ENCODE assay signal across 19 cellular contexts in genomic region chr4:156607198-156607498, GRCh38.
A peak's percentile ranks its signal among the peaks of the same experiment; 100 is the strongest.
DNase-seq lines count a peak whose midpoint lies in the region; ATAC-seq and TF ChIP-seq lines count a peak whose summit lies in the region.
"Had no signal": no experiment of that assay in that cellular context is flagged by ENCODE, and none has a peak within 500 bp of the region (broad histone marks: within the 10 kb centered on the region; RNA-seq: fewer than 3 reads in every experiment).

No MANE protein-coding gene starts in this region.

- no TSS peak for BruUV-seq in PC-3 (replicated peaks; lab: Mats Ljungman, UMichigan)

- H4K20me1 ChIP-seq in SK-N-SH (ENCODE audit: insufficient read depth) (no peaks in the 10 kb centered on the region), fibroblast of lung (ENCODE audit: control insufficient read depth, extremely low read depth, insufficient read depth, low read length) (no peaks in the 10 kb centered on the region), PC-3 (ENCODE audit: low read length) (no peaks in the 10 kb centered on the region)
- H4K20me1 ChIP-seq: BLaER1 treated with 17β-estradiol and CSF1 and Interleukin-3, amounts not matched to agents 10 nM and 100 nM had no signal

- POLR2A ChIA-PET in SK-N-SH (lab: Yijun Ruan, JAX) (no interaction called here), PC-3 (lab: Charles Lee; ENCODE audit: unreplicated experiment) (no interaction called here)

- H3K9ac ChIP-seq in SK-N-SH (no peak overlapping the region), fibroblast of lung (ENCODE audit: insufficient read depth, low read length) (no peak overlapping the region), PC-3 (ENCODE audit: low read length) (no peak overlapping the region)
- H3K9ac ChIP-seq: BLaER1 treated with 17β-estradiol and CSF1 and Interleukin-3, amounts not matched to agents 10 nM and 100 nM had no signal

- no peaks in the 10 kb centered on the region for H3K27me3 Mint-ChIP-seq in activated naive CD4-positive, alpha-beta T cell treated with anti-CD3 and anti-CD28 coated beads, Interleukin-2, amount 10 ng/mL, durations not matched to agents 7 days and 5 days

- H3K27ac Mint-ChIP-seq in activated naive CD4-positive, alpha-beta T cell treated with anti-CD3 and anti-CD28 coated beads, Interleukin-2, amount 10 ng/mL, durations not matched to agents 7 days and 5 days, result no peak overlapping the region
- H3K27ac Mint-ChIP-seq: CD8-positive, alpha-beta T cell; H9 had no signal

- intact Hi-C loops in tibial artery (cut with DNase I; ENCODE audit: low total_unique reads), result no loop called here
- intact Hi-C loops in PC-3 (cut with micrococcal nuclease), result no loop called here

- H3K27ac ChIP-seq in SK-N-SH (ENCODE audit: low read depth in 2 of 2, low read length in 1 of 2) (peak overlapping the region in 1 of 2 experiments; percentile 31; a peak in 3 of 4 replicates), fibroblast of lung (ENCODE audit: insufficient read depth, low read length) (no peak overlapping the region), tibial artery (peak overlapping the region; percentile 44 to 63), PC-3 (ENCODE audit: low read length) (no peak overlapping the region)
- H3K27ac ChIP-seq: BLaER1 treated with 17β-estradiol and CSF1 and Interleukin-3, amounts not matched to agents 10 nM and 100 nM had no signal

- no peaks in the 10 kb centered on the region for H3K36me3 ChIP-seq in SK-N-SH (replicated peaks in 1 of 2; ENCODE audit: control insufficient read depth in 1 of 2, insufficient read depth in 2 of 2, low read length in 1 of 2)
- no peaks in the 10 kb centered on the region for H3K36me3 ChIP-seq in fibroblast of lung (ENCODE audit: control insufficient read depth, insufficient read depth, low read length)
- H3K36me3 ChIP-seq in tibial artery, result no peaks in the 10 kb centered on the region
- no peaks in the 10 kb centered on the region for H3K36me3 ChIP-seq in PC-3 (ENCODE audit: low read depth, low read length)
- H3K36me3 ChIP-seq: BLaER1 treated with 17β-estradiol and CSF1 and Interleukin-3, amounts not matched to agents 10 nM and 100 nM; MG63 had no signal

- H3F3A ChIP-seq in SK-N-SH (replicated peaks; ENCODE audit: insufficient read depth) (peaks cover 16% of the 10 kb centered on the region), PC-3 (ENCODE audit: low read length, unreplicated experiment) (no peaks in the 10 kb centered on the region)

- H3K4me1 Mint-ChIP-seq in activated naive CD4-positive, alpha-beta T cell treated with anti-CD3 and anti-CD28 coated beads, Interleukin-2, amount 10 ng/mL, durations not matched to agents 7 days and 5 days, result no peaks in the 10 kb centered on the region

- no peaks in the 10 kb centered on the region for H3K9me2 ChIP-seq in SK-N-SH
- no peaks in the 10 kb centered on the region for H3K9me2 ChIP-seq in PC-3 (replicated peaks; ENCODE audit: low read length)

- TF ChIP-seq CTCF in SK-N-SH (IDR thresholded peaks at IDR 0.05) (no peak), fibroblast of lung (conservative IDR thresholded peaks at IDR 0.05 in 1 of 2, IDR thresholded peaks at IDR 0.05 in 1 of 2; ENCODE audit: low read depth in 1 of 2, low read length in 2 of 2) (no peak), omental fat pad (IDR thresholded peaks at IDR 0.05) (no peak), tibial artery (IDR thresholded peaks at IDR 0.05) (no peak), PC-3 (conservative IDR thresholded peaks at IDR 0.05; ENCODE audit: low read depth, low read length) (no peak)

- H3K4me2 ChIP-seq in SK-N-SH (peak overlapping the region; percentile 26; the same call in 1 of the 2 replicates), fibroblast of lung (ENCODE audit: extremely low read depth, insufficient read depth, low read length) (peak overlapping the region; percentile 15), PC-3 (ENCODE audit: low read length) (no peak overlapping the region)
- H3K4me2 ChIP-seq: BLaER1 treated with 17β-estradiol and CSF1 and Interleukin-3, amounts not matched to agents 10 nM and 100 nM had no signal

- no peak for TF ChIP-seq RAD21 in SK-N-SH (IDR thresholded peaks at IDR 0.05; ENCODE audit: low read length)

- H3K9me3 ChIP-seq in SK-N-SH (no peaks in the 10 kb centered on the region), fibroblast of lung (ENCODE audit: control insufficient read depth, insufficient read depth, low read depth, low read length) (no peaks in the 10 kb centered on the region), tibial artery (no peaks in the 10 kb centered on the region), PC-3 (ENCODE audit: low read length) (no peaks in the 10 kb centered on the region)
- H3K9me3 ChIP-seq: BLaER1 treated with 17β-estradiol and CSF1 and Interleukin-3, amounts not matched to agents 10 nM and 100 nM; MG63 had no signal

- H3K27me3 ChIP-seq in SK-N-SH (ENCODE audit: insufficient read depth), result no peaks in the 10 kb centered on the region
- no peaks in the 10 kb centered on the region for H3K27me3 ChIP-seq in fibroblast of lung (ENCODE audit: control insufficient read depth, insufficient read depth, low read length)
- H3K27me3 ChIP-seq in tibial artery, result no peaks in the 10 kb centered on the region
- H3K27me3 ChIP-seq in PC-3 (ENCODE audit: low read length), result no peaks in the 10 kb centered on the region
- H3K27me3 ChIP-seq: BLaER1 treated with 17β-estradiol and CSF1 and Interleukin-3, amounts not matched to agents 10 nM and 100 nM; MG63 had no signal

- peaks cover 0 to 11% of the 10 kb centered on the region in 2 experiments; a peak in 1 of 4 replicates for H3K4me1 ChIP-seq in SK-N-SH (ENCODE audit: control insufficient read depth in 1 of 2, insufficient read depth in 2 of 2, low read depth in 1 of 2, low read length in 1 of 2)
- H3K4me1 ChIP-seq in fibroblast of lung (ENCODE audit: control insufficient read depth, extremely low read depth, insufficient read depth, low read length), result peaks cover 2% of the 10 kb centered on the region
- H3K4me1 ChIP-seq in tibial artery, result peaks cover 0 to 20% (median 0%) of the 10 kb centered on the region in 4 donors
- H3K4me1 ChIP-seq in PC-3 (ENCODE audit: insufficient read depth, low read length), result no peaks in the 10 kb centered on the region

- peaks cover 7% of the 10 kb centered on the region for H3K9me3 Mint-ChIP-seq in activated naive CD4-positive, alpha-beta T cell treated with anti-CD3 and anti-CD28 coated beads, Interleukin-2, amount 10 ng/mL, durations not matched to agents 7 days and 5 days
- H3K9me3 Mint-ChIP-seq: CD8-positive, alpha-beta T cell had no signal

- 0 out of 2 replicates have a peak overlapping the region, but pooled peaks have one; percentile 49 for H2AFZ ChIP-seq in SK-N-SH (ENCODE audit: low read depth)
- no peak overlapping the region for H2AFZ ChIP-seq in fibroblast of lung (ENCODE audit: low read length)
- no peak overlapping the region for H2AFZ ChIP-seq in PC-3 (ENCODE audit: low read length)

- H3K79me2 ChIP-seq in SK-N-SH (ENCODE audit: insufficient read depth) (no peaks in the 10 kb centered on the region), fibroblast of lung (ENCODE audit: control insufficient read depth, insufficient read depth, low read length) (no peaks in the 10 kb centered on the region), PC-3 (ENCODE audit: low read length) (no peaks in the 10 kb centered on the region)

- H3K36me3 Mint-ChIP-seq in activated naive CD4-positive, alpha-beta T cell treated with anti-CD3 and anti-CD28 coated beads, Interleukin-2, amount 10 ng/mL, durations not matched to agents 7 days and 5 days, result no peaks in the 10 kb centered on the region
- H3K36me3 Mint-ChIP-seq: CD8-positive, alpha-beta T cell had no signal

- peak; percentile 68 for ATAC-seq in omental fat pad (ENCODE audit: low FRiP score)
- no peak for ATAC-seq in PC-3
- ATAC-seq: CD8-positive, alpha-beta T cell had no signal

- H3K4me3 Mint-ChIP-seq in activated naive CD4-positive, alpha-beta T cell treated with anti-CD3 and anti-CD28 coated beads, Interleukin-2, amount 10 ng/mL, durations not matched to agents 7 days and 5 days, result no peak overlapping the region
- H3K4me3 Mint-ChIP-seq: CD8-positive, alpha-beta T cell; H9 had no signal

- no peak overlapping the region; a peak in 1 of 4 replicates for H3K4me3 ChIP-seq in SK-N-SH (ENCODE audit: low read depth in 2 of 2, low read length in 1 of 2)
- H3K4me3 ChIP-seq in fibroblast of lung (replicated peaks in 1 of 4; ENCODE audit: control extremely low read depth in 1 of 4, insufficient read depth in 1 of 4, low read depth in 3 of 4, low read length in 4 of 4), result no peak overlapping the region
- H3K4me3 ChIP-seq in tibial artery, result no peak overlapping the region
- no peak overlapping the region for H3K4me3 ChIP-seq in PC-3 (ENCODE audit: low read length)
- H3K4me3 ChIP-seq: BLaER1 treated with 17β-estradiol and CSF1 and Interleukin-3, amounts not matched to agents 10 nM and 100 nM; MG63 had no signal

- no peak for TF ChIP-seq EP300 in SK-N-SH (IDR thresholded peaks at IDR 0.05; ENCODE audit: borderline replicate concordance in 1 of 2, low read depth in 1 of 2, low read length in 1 of 2)

- DNase-seq in SK-N-SH (no peak), fibroblast of lung (ENCODE audit: low read depth in 2 of 2) (no peak), omental fat pad (ENCODE audit: low spot score) (no peak), tibial artery (no peak), epidermal melanocyte (ENCODE audit: insufficient read length, low spot score) (no peak), PC-3 (no peak)
- DNase-seq in activated naive CD4-positive, alpha-beta T cell treated with anti-CD3 and anti-CD28 coated beads, Interleukin-2, amount 10 ng/mL, durations not matched to agents 7 days and 5 days, result no peak
- DNase-seq: Calu3; CD8-positive, alpha-beta T cell; H9; Kasumi-1; MG63; NCI-H1048; NCI-H1436; NCI-H2029; NCI-H510A; NCI-H748 treated with DMSO at 0.1 percent for 48 hours; Right ventricle myocardium superior had no signal

- CTCF ChIA-PET in SK-N-SH (lab: Yijun Ruan, JAX) (no interaction called here), PC-3 (lab: Charles Lee) (no interaction called here)
- CTCF ChIA-PET in activated naive CD4-positive, alpha-beta T cell treated with anti-CD3 and anti-CD28 coated beads, Interleukin-2, amount 10 ng/mL, durations not matched to agents 7 days and 5 days (lab: Charles Lee), result no interaction called here

- 12% methylated on average over 3 of the region's 3 CpGs for WGBS in SK-N-SH (ENCODE audit: low lambda C conversion rate)

TF ChIP-seq in SK-N-SH, 30 proteins besides CTCF, POLR2A, EP300 and RAD21:
- TF ChIP-seq FOSL2 (IDR thresholded peaks at IDR 0.05; ENCODE audit: borderline replicate concordance, low read depth), result peak; percentile 19; the same call in 1 of the 2 replicates
- no peak for TF ChIP-seq MEF2A (IDR thresholded peaks at IDR 0.05; ENCODE audit: borderline replicate concordance, low read depth)

Comparison
In these comparisons a context has a peak if more than half of its experiments do, and no peak if none do; other contexts are left out.
1. H3K27ac ChIP-seq: peak in tibial artery (2 of 2); none in fibroblast of lung (single experiment) and PC-3 (single experiment).